In the genomic region with DNA sequence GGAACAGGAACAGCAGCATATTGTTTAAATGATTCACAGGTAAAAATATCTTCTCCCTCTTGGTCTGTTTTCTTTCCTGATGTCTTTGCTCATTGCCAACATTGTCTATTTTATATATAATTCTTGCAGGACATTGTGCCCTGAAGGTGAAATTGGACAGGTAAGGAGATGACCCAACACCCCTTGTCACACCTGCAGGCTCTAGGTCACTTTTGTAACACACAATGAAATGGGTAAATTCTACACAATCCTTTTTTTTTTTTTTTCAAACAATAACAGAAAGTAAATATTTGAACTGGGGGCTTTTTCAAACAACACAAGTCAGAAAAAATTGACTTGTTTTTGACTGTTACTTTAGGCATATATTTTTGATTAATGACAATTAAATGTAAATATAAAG, we compare ENCODE assay signal across 29 cellular contexts.
"Had no signal": no experiment of that assay in that cellular context is flagged by ENCODE, and none has a peak within 500 bp of the region (broad histone marks: within the 10 kb centered on the region; RNA-seq: fewer than 3 reads in every experiment).

No MANE protein-coding gene starts in this region.

- H3K36me3 ChIP-seq: esophagus muscularis mucosa, gastroesophageal sphincter, heart left ventricle, left lung, neural progenitor cell, suprapubic skin, transverse colon, upper lobe of right lung, vagina had no signal

- H3K9ac ChIP-seq: neural progenitor cell, parathyroid adenoma had no signal

- H3K4me1 ChIP-seq: esophagus muscularis mucosa, foreskin keratinocyte, gastroesophageal sphincter, heart left ventricle, left lung, neural progenitor cell, parathyroid adenoma, suprapubic skin, upper lobe of right lung, vagina had no signal

- H3K4me2 ChIP-seq: hepatocyte, neural progenitor cell, smooth muscle cell had no signal

- H3K36me3 Mint-ChIP-seq: mesothelial cell of epicardium; naive thymus-derived CD4-positive, alpha-beta T cell; neural progenitor cell had no signal

- DNase-seq: effector CD8-positive, alpha-beta T cell; endodermal cell; heart left ventricle; kidney; left lung; mesenchymal stem cell; naive thymus-derived CD4-positive, alpha-beta T cell; stimulated activated CD4-positive, alpha-beta T cell treated with anti-CD3 and anti-CD28 coated beads, Interleukin-12 subunit alpha, Interleukin-12 subunit beta, amount 100 ng/mL, for 4 hours; stimulated activated CD4-positive, alpha-beta T cell treated with anti-CD3 and anti-CD28 coated beads, Interleukin-1b, Interleukin-23, amount 100 ng/mL, for 48 hours; stimulated activated CD4-positive, alpha-beta T cell treated with anti-CD3 and anti-CD28 coated beads, Interleukin-4, amount 100 ng/mL, for 1 hour; stimulated activated CD8-positive, alpha-beta memory T cell treated with anti-CD3 and anti-CD28 coated beads, Interleukin-4, amount 100 ng/mL, for 48 hours; stimulated activated naive CD4-positive, alpha-beta T cell; stimulated activated naive CD8-positive, alpha-beta T cell treated with anti-CD3 and anti-CD28 coated beads, Interleukin-15, amount 100 ng/mL, for 72 hours; transverse colon; upper lobe of right lung had no signal

- FAIRE-seq: kidney had no signal

- H2AFZ ChIP-seq: hepatocyte, neural progenitor cell, parathyroid adenoma had no signal

- H3K79me2 ChIP-seq: hepatocyte, parathyroid adenoma had no signal

- H3K9me3 ChIP-seq: esophagus muscularis mucosa, gastroesophageal sphincter, heart left ventricle, left lung, suprapubic skin, transverse colon, upper lobe of right lung, vagina had no signal

- H3K27me3 ChIP-seq: hepatocyte, neural progenitor cell, transverse colon, upper lobe of right lung, vagina had no signal

- ATAC-seq: foreskin keratinocyte; gastroesophageal sphincter; heart left ventricle; left lung; naive thymus-derived CD4-positive, alpha-beta T cell; sciatic nerve; stimulated activated naive CD8-positive, alpha-beta T cell treated with anti-CD3 and anti-CD28 coated beads, Interleukin-15, amount 100 ng/mL, for 72 hours; upper lobe of right lung had no signal

- H3K27ac ChIP-seq: esophagus muscularis mucosa, foreskin keratinocyte, gastroesophageal sphincter, heart left ventricle, hepatocyte, left lung, neural progenitor cell, parathyroid adenoma, suprapubic skin, upper lobe of right lung, vagina had no signal

- H3K27ac Mint-ChIP-seq: dendritic cell treated with granulocyte-macrophage colony-stimulating factor and Interleukin-4, amounts not matched to agents 40 ng/mL and 50 ng/mL, for 4 days; endodermal cell; mesothelial cell of epicardium; naive thymus-derived CD4-positive, alpha-beta T cell; nephron; neural progenitor cell; progenitor cell of endocrine pancreas; stimulated activated naive CD8-positive, alpha-beta T cell treated with anti-CD3 and anti-CD28 coated beads, Interleukin-15, amount 100 ng/mL, for 72 hours had no signal

- H3K4me1 Mint-ChIP-seq: mesothelial cell of epicardium; naive thymus-derived CD4-positive, alpha-beta T cell; nephron; stimulated activated naive CD8-positive, alpha-beta T cell treated with anti-CD3 and anti-CD28 coated beads, Interleukin-15, amount 100 ng/mL, for 72 hours had no signal

- H3K4me3 Mint-ChIP-seq: dendritic cell treated with granulocyte-macrophage colony-stimulating factor and Interleukin-4, amounts not matched to agents 40 ng/mL and 50 ng/mL, for 4 days; endodermal cell; mesothelial cell of epicardium; naive thymus-derived CD4-positive, alpha-beta T cell; nephron; neural progenitor cell; stimulated activated naive CD8-positive, alpha-beta T cell treated with anti-CD3 and anti-CD28 coated beads, Interleukin-15, amount 100 ng/mL, for 72 hours had no signal

- H3K9me3 Mint-ChIP-seq: dendritic cell treated with granulocyte-macrophage colony-stimulating factor and Interleukin-4, amounts not matched to agents 40 ng/mL and 50 ng/mL, for 4 days; endodermal cell; mesothelial cell of epicardium; nephron; neural progenitor cell; stimulated activated naive CD8-positive, alpha-beta T cell treated with anti-CD3 and anti-CD28 coated beads, Interleukin-15, amount 100 ng/mL, for 72 hours had no signal

- H3K4me3 ChIP-seq: esophagus muscularis mucosa, gastroesophageal sphincter, heart left ventricle, hepatocyte, left lung, neural progenitor cell, smooth muscle cell, suprapubic skin, transverse colon, upper lobe of right lung, vagina had no signal

- H3K27me3 Mint-ChIP-seq: dendritic cell treated with granulocyte-macrophage colony-stimulating factor and Interleukin-4, amounts not matched to agents 40 ng/mL and 50 ng/mL, for 4 days had no signal
